Comparison of ENCODE assay signal across 8 cellular contexts in the genomic region with DNA sequence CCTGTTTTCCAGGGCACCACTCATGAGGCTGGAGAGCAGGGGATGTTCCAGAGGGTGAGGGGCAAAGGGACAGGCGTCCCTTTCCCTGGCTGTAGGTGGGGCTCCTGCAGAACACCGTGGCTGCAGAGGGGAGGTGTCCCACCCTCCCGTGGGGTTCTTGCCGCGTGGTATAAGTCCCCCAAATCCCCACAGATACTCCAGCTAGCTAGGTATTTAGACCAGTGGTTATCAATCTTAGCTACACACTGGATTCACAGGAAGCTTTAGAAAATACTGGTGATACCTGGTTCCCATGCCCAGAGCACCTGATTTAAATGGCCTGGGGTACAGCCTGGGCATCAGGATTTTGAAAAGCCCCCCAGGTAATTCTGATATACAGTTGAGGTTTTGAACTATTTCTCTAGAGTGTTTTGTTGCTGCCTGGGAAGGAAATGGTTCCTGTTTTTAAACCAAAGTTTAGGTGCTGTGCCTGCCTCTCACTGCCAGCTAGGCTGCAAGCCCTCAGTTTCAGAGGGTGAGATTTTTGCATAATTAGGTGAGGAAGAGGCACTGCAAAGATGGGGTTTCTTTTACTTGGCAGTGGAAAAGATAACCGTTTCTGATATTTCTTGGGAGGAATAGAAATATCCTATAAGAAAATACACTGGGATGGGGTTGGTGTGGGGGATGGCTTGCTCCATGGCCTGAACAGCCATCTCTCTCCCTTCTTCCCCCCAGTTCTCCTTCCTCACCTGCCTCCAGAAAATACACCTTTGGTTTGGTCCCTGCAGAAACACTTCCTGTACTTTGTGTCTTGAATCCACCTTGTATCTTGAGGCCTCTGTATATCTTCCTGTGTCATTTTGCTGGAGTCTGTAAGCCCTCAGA. TPM values are rescaled to one million over a fixed set of nuclear protein-coding genes. Genes with fewer than 3 reads are reported as not detected.
DNase-seq lines count a peak whose midpoint lies in the region; ATAC-seq lines count a peak whose summit lies in the region.

No MANE protein-coding gene starts in this region.

- POLR2A ChIA-PET in activated naive CD8-positive, alpha-beta T cell treated with anti-CD3 and anti-CD28 coated beads, Interleukin-2, amount 10 ng/mL, durations not matched to agents 7 days and 5 days (lab: Charles Lee) = interaction anchor here (0.6 to 21.1 kb wide), 6 partner anchors 8 to 88 kb away, joined by 3 to 584 read pairs (median 6); a partner anchor contains a TSS

- peak overlapping the region; percentile 98 for H3K4me3 ChIP-seq in Jurkat, Clone E6-1 (ENCODE audit: low read length)

- H3K4me3 Mint-ChIP-seq in activated naive CD8-positive, alpha-beta T cell treated with anti-CD3 and anti-CD28 coated beads, Interleukin-2, amount 10 ng/mL, durations not matched to agents 7 days and 5 days = peak overlapping the region; percentile 93
- H3K4me3 Mint-ChIP-seq in natural killer cell treated with Interleukin-12 subunit alpha and Interleukin-12 subunit beta and Interleukin-15 and Interleukin-18, amount 100 ng/mL, for 72 hours = peak overlapping the region; percentile 98

- H3K27ac Mint-ChIP-seq in activated naive CD8-positive, alpha-beta T cell treated with anti-CD3 and anti-CD28 coated beads, Interleukin-2, amount 10 ng/mL, durations not matched to agents 7 days and 5 days = peak overlapping the region; percentile 88
- H3K27ac Mint-ChIP-seq in natural killer cell treated with Interleukin-12 subunit alpha and Interleukin-12 subunit beta and Interleukin-15 and Interleukin-18, amount 100 ng/mL, for 72 hours = peak overlapping the region; percentile 99 to 100

- DNase-seq in CD1c-positive myeloid dendritic cell (ENCODE audit: extremely low spot score) = peak; percentile 43
- DNase-seq in Jurkat, Clone E6-1 (ENCODE audit: low read depth, low spot score) = no peak
- no peak for DNase-seq in activated naive CD8-positive, alpha-beta T cell treated with anti-CD3 and anti-CD28 coated beads, Interleukin-2, amount 10 ng/mL, durations not matched to agents 7 days and 5 days
- no peak for DNase-seq in natural killer cell treated with Interleukin-12 subunit alpha and Interleukin-12 subunit beta and Interleukin-15 and Interleukin-18, amount 100 ng/mL, for 72 hours (ENCODE audit: low spot score)
- no peak for DNase-seq in NCI-H226

- ATAC-seq in activated naive CD8-positive, alpha-beta T cell treated with anti-CD3 and anti-CD28 coated beads, Interleukin-2, amount 10 ng/mL, durations not matched to agents 7 days and 5 days (ENCODE audit: low read depth) = no peak
- no peak for ATAC-seq in natural killer cell treated with Interleukin-12 subunit alpha and Interleukin-12 subunit beta and Interleukin-15 and Interleukin-18, amount 100 ng/mL, for 72 hours
- ATAC-seq in GM18519 (IDR thresholded peaks at IDR 0.05; ENCODE audit: low FRiP score, unreplicated experiment) (no peak), HG03442 (IDR thresholded peaks at IDR 0.05; ENCODE audit: unreplicated experiment) (no peak), HG03139 (IDR thresholded peaks at IDR 0.05; ENCODE audit: unreplicated experiment) (no peak)

- no peaks in the 10 kb centered on the region for H3K27me3 Mint-ChIP-seq in activated naive CD8-positive, alpha-beta T cell treated with anti-CD3 and anti-CD28 coated beads, Interleukin-2, amount 10 ng/mL, durations not matched to agents 7 days and 5 days
- H3K27me3 Mint-ChIP-seq in natural killer cell treated with Interleukin-12 subunit alpha and Interleukin-12 subunit beta and Interleukin-15 and Interleukin-18, amount 100 ng/mL, for 72 hours = no peaks in the 10 kb centered on the region

- H3K36me3 Mint-ChIP-seq in activated naive CD8-positive, alpha-beta T cell treated with anti-CD3 and anti-CD28 coated beads, Interleukin-2, amount 10 ng/mL, durations not matched to agents 7 days and 5 days = peaks cover 57% of the 10 kb centered on the region
- peaks cover 17% of the 10 kb centered on the region for H3K36me3 Mint-ChIP-seq in natural killer cell treated with Interleukin-12 subunit alpha and Interleukin-12 subunit beta and Interleukin-15 and Interleukin-18, amount 100 ng/mL, for 72 hours

- no peaks in the 10 kb centered on the region for H3K9me3 Mint-ChIP-seq in activated naive CD8-positive, alpha-beta T cell treated with anti-CD3 and anti-CD28 coated beads, Interleukin-2, amount 10 ng/mL, durations not matched to agents 7 days and 5 days
- H3K9me3 Mint-ChIP-seq in natural killer cell treated with Interleukin-12 subunit alpha and Interleukin-12 subunit beta and Interleukin-15 and Interleukin-18, amount 100 ng/mL, for 72 hours = no peaks in the 10 kb centered on the region

- H3K4me1 Mint-ChIP-seq in activated naive CD8-positive, alpha-beta T cell treated with anti-CD3 and anti-CD28 coated beads, Interleukin-2, amount 10 ng/mL, durations not matched to agents 7 days and 5 days = peaks cover 70% of the 10 kb centered on the region
- peaks cover 82 to 85% of the 10 kb centered on the region in 2 donors for H3K4me1 Mint-ChIP-seq in natural killer cell treated with Interleukin-12 subunit alpha and Interleukin-12 subunit beta and Interleukin-15 and Interleukin-18, amount 100 ng/mL, for 72 hours (ENCODE audit: low read depth in 2 of 2)

RNA-seq across cellular contexts. Expression of a gene that starts 51.7 kb away (rescaled TPM):
- polyA plus RNA-seq in Jurkat, Clone E6-1 (2012; ENCODE audit: insufficient read depth, insufficient read length) = 69.3 TPM
- 100 to 1,000 TPM; 211 TPM for total RNA-seq in activated naive CD8-positive, alpha-beta T cell treated with anti-CD3 and anti-CD28 coated beads, Interleukin-2, amount 10 ng/mL, durations not matched to agents 7 days and 5 days
- total RNA-seq in natural killer cell treated with Interleukin-12 subunit alpha and Interleukin-12 subunit beta and Interleukin-15 and Interleukin-18, amount 100 ng/mL, for 72 hours = 100 to 1,000 TPM; 178 to 260 TPM

RNA-seq across cellular contexts. Expression of a gene that starts 53.2 kb away (rescaled TPM):
- 66.3 TPM for polyA plus RNA-seq in Jurkat, Clone E6-1 (2012; ENCODE audit: insufficient read depth, insufficient read length)
- 10 to 100 TPM; 40.6 to 43.7 TPM for total RNA-seq in activated naive CD8-positive, alpha-beta T cell treated with anti-CD3 and anti-CD28 coated beads, Interleukin-2, amount 10 ng/mL, durations not matched to agents 7 days and 5 days
- 10 to 100 TPM; 49.1 to 91.5 TPM for total RNA-seq in natural killer cell treated with Interleukin-12 subunit alpha and Interleukin-12 subunit beta and Interleukin-15 and Interleukin-18, amount 100 ng/mL, for 72 hours
